Comparison of ENCODE assay signal across 8 cellular contexts in the genomic region with DNA sequence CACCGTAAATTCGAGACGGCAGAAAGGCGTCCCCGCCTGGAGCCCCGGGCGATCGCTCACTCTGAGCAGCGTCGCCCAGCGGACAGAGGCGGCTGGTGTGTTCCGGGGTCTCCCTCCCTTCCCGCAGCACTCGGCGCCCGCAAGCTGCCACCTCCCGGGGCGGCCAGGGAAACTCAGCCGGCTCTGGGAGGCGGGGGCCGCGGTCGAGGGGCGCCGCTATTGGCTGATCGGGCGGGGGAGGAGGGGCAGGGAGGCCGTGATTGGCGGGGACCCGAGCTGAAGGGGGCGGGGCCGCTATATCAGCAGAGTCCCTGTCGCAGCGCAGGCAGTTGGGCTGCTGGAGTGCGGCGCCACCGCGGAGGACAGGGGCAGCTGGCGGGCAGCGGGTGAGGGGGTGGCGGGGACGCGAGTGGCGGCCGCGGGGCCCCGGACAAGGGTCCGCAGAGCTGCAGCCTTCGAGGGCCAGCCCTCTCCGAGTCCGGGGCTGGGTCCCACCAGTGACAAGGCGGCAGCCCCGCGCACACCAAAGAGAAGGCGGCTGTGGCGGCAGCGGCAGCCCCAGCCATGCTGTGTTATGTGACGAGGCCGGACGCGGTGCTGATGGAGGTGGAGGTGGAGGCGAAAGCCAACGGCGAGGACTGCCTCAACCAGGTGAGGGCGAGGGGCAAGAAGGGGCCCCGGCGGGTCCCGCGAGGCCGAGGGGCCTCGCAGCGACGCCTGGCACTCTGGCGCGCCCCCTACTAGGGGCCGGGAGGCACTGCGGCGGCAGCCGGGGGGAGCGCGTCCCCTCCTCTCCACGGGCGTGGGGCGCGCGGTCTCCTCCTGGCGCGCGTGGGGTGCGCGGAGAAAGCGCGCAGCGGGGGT.
DNase-seq lines count a peak whose midpoint lies in the region; ATAC-seq and TF ChIP-seq lines count a peak whose summit lies in the region.

TSS of gene MYLIP (plus strand) at position 328 of the 864 bp plus-strand sequence. CDS start at position 565, 237 bp downstream.

- H3K4me3 ChIP-seq in astrocyte of the spinal cord (ENCODE audit: low read depth, low read length) (peak within 1 kb of the TSS; percentile 82), retinal pigment epithelial cell (ENCODE audit: low read length) (peak within 1 kb of the TSS; percentile 81)

- TF ChIP-seq CTCF in astrocyte of the spinal cord (IDR thresholded peaks at IDR 0.05; ENCODE audit: low read depth, low read length) (peak; percentile 51), retinal pigment epithelial cell (conservative IDR thresholded peaks at IDR 0.05; ENCODE audit: low read depth, low read length) (peak; percentile 73)

- DNase-seq in 8988T (peak; percentile 79), NCI-H2081 treated with DMSO at 0.1 percent for 48 hours (lab: John Stamatoyannopoulos, UW) (peak; percentile 75), T1000 (lab: John Stamatoyannopoulos, UW) (peak; percentile 89), astrocyte of the spinal cord (ENCODE audit: low read depth, low spot score) (peak; percentile 92), hypothalamus (lab: John Stamatoyannopoulos, UW) (peak; percentile 55 to 100 (median 98)), retinal pigment epithelial cell (ENCODE audit: low read depth) (peak; percentile 77)

- in situ Hi-C loops in astrocyte of the spinal cord (cut with HindIII; ENCODE audit: low sequenced_read_pairs): no loop called here

- ATAC-seq in GM18519 (IDR thresholded peaks at IDR 0.05; ENCODE audit: low FRiP score, unreplicated experiment) (peak; percentile 43), HG03045 (IDR thresholded peaks at IDR 0.05; ENCODE audit: unreplicated experiment) (peak; percentile 84)

Comparison
In these comparisons a context has a peak if more than half of its experiments do, and no peak if none do; other contexts are left out.
1. Peak in every context shown above with its lines: DNase-seq, ATAC-seq and H3K4me3 ChIP-seq.